In genomic region chr1:244858357-244858756, GRCh38 we compare ENCODE assay signal across 19 cellular contexts. TPM values are rescaled to one million over a fixed set of nuclear protein-coding genes. Genes with fewer than 3 reads are reported as not detected.
A peak's percentile ranks its signal among the peaks of the same experiment; 100 is the strongest.
DNase-seq lines count a peak whose midpoint lies in the region; ATAC-seq, FAIRE-seq and TF ChIP-seq lines count a peak whose summit lies in the region.
"Had no signal": no experiment of that assay in that cellular context is flagged by ENCODE, and none has a peak within 500 bp of the region (broad histone marks: within the 10 kb centered on the region; RNA-seq: fewer than 3 reads in every experiment).

No MANE protein-coding gene starts in this region.

- DNase-seq in D721Med (ENCODE audit: insufficient read length, low spot score) (no peak), activated B cell treated with CpG ODN at 0.5 μM for 24 hours (no peak), memory B cell (ENCODE audit: low spot score in 2 of 2) (no peak), NCI-H1417 (lab: John Stamatoyannopoulos, UW) (no peak), kidney (no peak), stomach (no peak), GM12891 (ENCODE audit: insufficient read length, low spot score) (no peak)
- DNase-seq: adrenal gland; DMS79 treated with DMSO at 0.1 percent for 48 hours; KBM-7; NCI-H1436; NCI-H446 treated with DMSO at 0.1 percent for 48 hours; SIG-M5; stimulated activated naive CD4-positive, alpha-beta T cell treated with Interleukin-2 at 50 U/mL for 16 hours had no signal

- no peak overlapping the region for H3K27ac ChIP-seq in BLaER1
- H3K27ac ChIP-seq in kidney (ENCODE audit: low read depth in 2 of 2, low read length in 2 of 2), result no peak overlapping the region
- no peak overlapping the region for H3K27ac ChIP-seq in stomach
- H3K27ac ChIP-seq: vagina had no signal

- CTCF ChIA-PET in activated B cell treated with CpG ODN at 0.5 μM for 24 hours (lab: Charles Lee), result interaction anchor here (1.2 to 2.3 kb wide), 2 partner anchors 22 to 184 kb away, joined by 4 to 9 read pairs; no protein-coding TSS in a partner anchor

- H3K27ac Mint-ChIP-seq in activated B cell treated with CpG ODN at 0.5 μM for 24 hours, result peak overlapping the region; percentile 7
- H3K27ac Mint-ChIP-seq in memory B cell, result peak overlapping the region; percentile 58

- H3K4me3 Mint-ChIP-seq in activated B cell treated with CpG ODN at 0.5 μM for 24 hours (no peak overlapping the region), memory B cell (no peak overlapping the region)
- H3K4me3 Mint-ChIP-seq: B cell had no signal

- ATAC-seq in activated B cell treated with CpG ODN at 0.5 μM for 24 hours (ENCODE audit: low read depth) (no peak), memory B cell (ENCODE audit: low read depth) (no peak)
- ATAC-seq: HCT116 had no signal

- no peaks in the 10 kb centered on the region for H3K27me3 ChIP-seq in BLaER1
- H3K27me3 ChIP-seq in stomach, result no peaks in the 10 kb centered on the region
- H3K27me3 ChIP-seq: adrenal gland, vagina had no signal

- no peaks in the 10 kb centered on the region for H3K9me3 Mint-ChIP-seq in activated B cell treated with CpG ODN at 0.5 μM for 24 hours
- H3K9me3 Mint-ChIP-seq in memory B cell, result no peaks in the 10 kb centered on the region

- H3K4me2 ChIP-seq in BLaER1, result peak overlapping the region; percentile 87

- no peak for TF ChIP-seq POLR2A in stomach (IDR thresholded peaks at IDR 0.05)
- no peak for TF ChIP-seq POLR2A in GM12891 (IDR thresholded peaks at IDR 0.05; ENCODE audit: low read depth, low read length)

- WGBS in stomach, 5 donors, result 46 to 71% (median 60%) methylated on average over 1 of the region's 1 CpG

- peaks cover 83% of the 10 kb centered on the region for H3K36me3 ChIP-seq in BLaER1
- H3K36me3 ChIP-seq in kidney (ENCODE audit: control insufficient read depth in 1 of 2, insufficient read depth in 2 of 2, low read length in 2 of 2), result peaks cover 52 to 64% of the 10 kb centered on the region in 2 donors
- peaks cover 68 to 82% (median 76%) of the 10 kb centered on the region in 4 donors for H3K36me3 ChIP-seq in stomach

- POLR2A ChIA-PET in activated B cell treated with CpG ODN at 0.5 μM for 24 hours (lab: Charles Lee), result interaction anchor here (1.4 to 8.8 kb wide), 2 partner anchors 22 to 111 kb away, joined by 3 to 364 read pairs; partner anchors contain the start of gene COX20

- TF ChIP-seq EP300 in stomach (IDR thresholded peaks at IDR 0.05), result no peak

- H3K9ac ChIP-seq in BLaER1 (peak overlapping the region; percentile 27; the same call in 1 of the 2 replicates), kidney (ENCODE audit: low read length in 2 of 2) (no peak overlapping the region)

- H4K20me1 ChIP-seq in BLaER1, result peaks cover 95% of the 10 kb centered on the region

- H3K27me3 Mint-ChIP-seq in activated B cell treated with CpG ODN at 0.5 μM for 24 hours (no peaks in the 10 kb centered on the region), memory B cell (no peaks in the 10 kb centered on the region)
- H3K27me3 Mint-ChIP-seq: B cell had no signal

- TF ChIP-seq CTCF in D721Med (IDR thresholded peaks at IDR 0.05; ENCODE audit: insufficient read depth, missing control alignments) (no peak), activated B cell treated with CpG ODN at 0.5 μM for 24 hours (IDR thresholded peaks at IDR 0.05) (no peak), kidney (IDR thresholded peaks at IDR 0.05; ENCODE audit: borderline replicate concordance, extremely low read depth, insufficient read depth) (no peak), stomach (IDR thresholded peaks at IDR 0.05) (no peak)

- H3K4me1 Mint-ChIP-seq in activated B cell treated with CpG ODN at 0.5 μM for 24 hours, result peaks cover 80% of the 10 kb centered on the region
- H3K4me1 Mint-ChIP-seq in memory B cell, result peaks cover 39% of the 10 kb centered on the region

- H3K9me3 ChIP-seq in BLaER1 (no peaks in the 10 kb centered on the region), kidney (ENCODE audit: control insufficient read depth in 1 of 2, low read length in 2 of 2) (no peaks in the 10 kb centered on the region), stomach (no peaks in the 10 kb centered on the region)
- H3K9me3 ChIP-seq: adrenal gland, vagina had no signal

- intact Hi-C loops in activated B cell treated with CpG ODN at 0.5 μM for 24 hours (cut with micrococcal nuclease) (loop anchor here (1.0 kb wide), 1 partner anchor 16 kb away; no protein-coding TSS in a partner anchor), kidney (cut with DNase I) (no loop called here), stomach (cut with DNase I; ENCODE audit: low total_unique reads) (no loop called here)

- FAIRE-seq in D721Med (lab: Jason Lieb, UNC) (peak; percentile 67), kidney (lab: Jason Lieb, UNC) (no peak), GM12891 (lab: Jason Lieb, UNC) (no peak)

- H3K36me3 Mint-ChIP-seq in activated B cell treated with CpG ODN at 0.5 μM for 24 hours (ENCODE audit: low read depth), result peaks cover 90% of the 10 kb centered on the region
- peaks cover 43% of the 10 kb centered on the region for H3K36me3 Mint-ChIP-seq in memory B cell

- H3K4me3 ChIP-seq in BLaER1 (no peak overlapping the region), kidney (ENCODE audit: low read length in 2 of 2) (no peak overlapping the region), stomach (no peak overlapping the region)
- H3K4me3 ChIP-seq: adrenal gland, skin epidermis, vagina had no signal

- peaks cover 84% of the 10 kb centered on the region for H3K4me1 ChIP-seq in BLaER1
- peaks cover 17 to 19% of the 10 kb centered on the region in 2 donors for H3K4me1 ChIP-seq in kidney (ENCODE audit: control insufficient read depth in 1 of 2, insufficient read depth in 1 of 2, low read depth in 1 of 2, low read length in 2 of 2)
- H3K4me1 ChIP-seq in stomach, result peaks cover 36 to 87% (median 65%) of the 10 kb centered on the region in 4 donors

TF ChIP-seq in GM12891, 5 proteins besides CTCF, POLR2A, EP300 and RAD21:
- TF ChIP-seq TAF1 (IDR thresholded peaks at IDR 0.05; ENCODE audit: low read depth, low read length), result no peak
- TF ChIP-seq PAX5 (IDR thresholded peaks at IDR 0.05; ENCODE audit: insufficient read depth, low read length, severe bottlenecking), result no peak

RNA-seq across cellular contexts. Expression of gene HNRNPU, which starts 6.0 kb away (rescaled TPM):
- total RNA-seq in activated B cell treated with CpG ODN at 0.5 μM for 24 hours (424 and 428 TPM in 2 replicates), kidney (329 TPM), stomach (100 to 1,000 TPM; 308 to 533 (median 327) TPM)
- polyA plus RNA-seq in kidney (ENCODE audit: insufficient read depth, low read depth, low replicate concordance) (153 TPM), stomach (100 to 1,000 TPM in 1 of 3 donors, 10 to 100 TPM in 2; 76.3 to 132 (median 94.9) TPM)
- 250 TPM for polyA plus RNA-seq in GM12891 (2012; ENCODE audit: low read depth, missing spikeins)

RNA-seq across cellular contexts. Expression of gene COX20, which starts 22.9 kb away (rescaled TPM):
- total RNA-seq in activated B cell treated with CpG ODN at 0.5 μM for 24 hours (37.1 and 37.6 TPM in 2 replicates), kidney (45.4 TPM), stomach (10 to 100 TPM in 3 of 5 donors, 1 to 10 TPM in 2; 5.5 to 58.0 (median 28.0) TPM)
- polyA plus RNA-seq in kidney (ENCODE audit: insufficient read depth, low read depth, low replicate concordance) (171 TPM), stomach (10 to 100 TPM; 55.4 to 65.7 (median 60.0) TPM)
- 63.7 TPM for polyA plus RNA-seq in GM12891 (2012; ENCODE audit: low read depth, missing spikeins)
